ENCODE assay signal across 19 cellular contexts in genomic region chr6:105072799-105073199, GRCh38.
DNase-seq lines count a peak whose midpoint lies in the region; ATAC-seq and TF ChIP-seq lines count a peak whose summit lies in the region.
"Had no signal": no experiment of that assay in that cellular context is flagged by ENCODE, and none has a peak within 500 bp of the region (broad histone marks: within the 10 kb centered on the region; RNA-seq: fewer than 3 reads in every experiment).

No MANE protein-coding gene starts in this region.

- DNase-seq in SK-N-SH: no peak
- peak; percentile 62 for DNase-seq in PC-3
- DNase-seq in renal cortical epithelial cell (ENCODE audit: low read depth): peak; percentile 34
- no peak for DNase-seq in stimulated activated CD4-positive, alpha-beta T cell treated with anti-CD3 and anti-CD28 coated beads, Interleukin-4, amount 100 ng/mL, for 1 hour
- DNase-seq in HAP-1 (ENCODE audit: low spot score in 2 of 2): no peak
- DNase-seq: activated CD4-positive, alpha-beta memory T cell treated with anti-CD3 and anti-CD28 coated beads for 36 hours; activated naive CD8-positive, alpha-beta T cell treated with anti-CD3 and anti-CD28 coated beads, Interleukin-2, amount 50 U/mL, for 24 hours; CD4-positive, alpha-beta T cell; effector CD8-positive, alpha-beta T cell; immature natural killer cell; NCI-H2029; NCI-H524 treated with DMSO at 0.1 percent for 48 hours; nephron progenitor cell had no signal

- H3K9ac ChIP-seq in SK-N-SH (no peak overlapping the region), PC-3 (ENCODE audit: low read length) (no peak overlapping the region)

- H4K20me1 ChIP-seq in SK-N-SH (ENCODE audit: insufficient read depth) (no peaks in the 10 kb centered on the region), PC-3 (ENCODE audit: low read length) (no peaks in the 10 kb centered on the region)

- H3F3A ChIP-seq in SK-N-SH (replicated peaks; ENCODE audit: insufficient read depth): peaks cover 8% of the 10 kb centered on the region
- no peaks in the 10 kb centered on the region for H3F3A ChIP-seq in PC-3 (ENCODE audit: low read length, unreplicated experiment)

- POLR2A ChIA-PET in SK-N-SH (lab: Yijun Ruan, JAX): no interaction called here
- POLR2A ChIA-PET in PC-3 (lab: Charles Lee; ENCODE audit: unreplicated experiment): no interaction called here

- in situ Hi-C loops in HAP-1 (cut with MboI; ENCODE audit: low sequenced_read_pairs): loop anchor here (10.0 kb wide), 1 partner anchor 148 kb away; no protein-coding TSS in a partner anchor

- H3K79me2 ChIP-seq in SK-N-SH (ENCODE audit: insufficient read depth) (no peaks in the 10 kb centered on the region), PC-3 (ENCODE audit: low read length) (no peaks in the 10 kb centered on the region)

- H3K4me2 ChIP-seq in SK-N-SH (no peak overlapping the region), PC-3 (ENCODE audit: low read length) (no peak overlapping the region)
- H3K4me2 ChIP-seq: PC-9 had no signal

- H3K4me3 ChIP-seq in SK-N-SH (ENCODE audit: low read depth in 2 of 2, low read length in 1 of 2): no peak overlapping the region
- H3K4me3 ChIP-seq in PC-3 (ENCODE audit: low read length): no peak overlapping the region
- no peak overlapping the region for H3K4me3 ChIP-seq in HAP-1
- H3K4me3 ChIP-seq: PC-9, prostate gland had no signal

- intact Hi-C loops in PC-3 (cut with micrococcal nuclease): no loop called here

- H3K9me3 ChIP-seq in SK-N-SH (no peaks in the 10 kb centered on the region), PC-3 (ENCODE audit: low read length) (no peaks in the 10 kb centered on the region), HAP-1 (no peaks in the 10 kb centered on the region)
- H3K9me3 ChIP-seq: prostate gland had no signal

- TF ChIP-seq CTCF in SK-N-SH (IDR thresholded peaks at IDR 0.05) (no peak), PC-3 (conservative IDR thresholded peaks at IDR 0.05; ENCODE audit: low read depth, low read length) (no peak)

- peaks cover 3 to 8% of the 10 kb centered on the region in 2 experiments; a peak in 3 of 4 replicates for H3K4me1 ChIP-seq in SK-N-SH (ENCODE audit: control insufficient read depth in 1 of 2, insufficient read depth in 2 of 2, low read depth in 1 of 2, low read length in 1 of 2)
- peaks cover 27% of the 10 kb centered on the region for H3K4me1 ChIP-seq in PC-3 (ENCODE audit: insufficient read depth, low read length)
- H3K4me1 ChIP-seq in HAP-1: peaks cover 5% of the 10 kb centered on the region; the same call in 1 of the 2 replicates
- H3K4me1 ChIP-seq: prostate gland had no signal

- no peak for TF ChIP-seq EP300 in SK-N-SH (IDR thresholded peaks at IDR 0.05; ENCODE audit: borderline replicate concordance in 1 of 2, low read depth in 1 of 2, low read length in 1 of 2)

- CTCF ChIA-PET in SK-N-SH (lab: Yijun Ruan, JAX) (interaction anchor here (0.5 to 2.1 kb wide), 3 partner anchors 15 to 1322 kb away, joined by 3 to 7 read pairs (median 4); no protein-coding TSS in a partner anchor), PC-3 (lab: Charles Lee) (no interaction called here)

- no peaks in the 10 kb centered on the region for H3K9me2 ChIP-seq in SK-N-SH
- no peaks in the 10 kb centered on the region for H3K9me2 ChIP-seq in PC-3 (replicated peaks; ENCODE audit: low read length)

- no peaks in the 10 kb centered on the region for H3K27me3 ChIP-seq in SK-N-SH (ENCODE audit: insufficient read depth)
- no peaks in the 10 kb centered on the region for H3K27me3 ChIP-seq in PC-3 (ENCODE audit: low read length)
- H3K27me3 ChIP-seq in HAP-1 (ENCODE audit: low read depth): no peaks in the 10 kb centered on the region

- H2AFZ ChIP-seq in SK-N-SH (ENCODE audit: low read depth) (no peak overlapping the region), PC-3 (ENCODE audit: low read length) (0 out of 2 replicates have a peak overlapping the region, but pooled peaks have one; percentile 48)
- H2AFZ ChIP-seq: PC-9 had no signal

- TF ChIP-seq RAD21 in SK-N-SH (IDR thresholded peaks at IDR 0.05; ENCODE audit: low read length): no peak

- ATAC-seq in SK-N-SH treated with all-trans-retinoic acid at 6 μM for 48 hours (0 out of 3 replicates have a peak, but pooled peaks have one; percentile 20), PC-3 (peak; percentile 74), esophagus mucosa (peak; percentile 46), HG03469 (IDR thresholded peaks at IDR 0.05; ENCODE audit: unreplicated experiment) (no peak)
- ATAC-seq: activated naive CD8-positive, alpha-beta T cell treated with anti-CD3 and anti-CD28 coated beads, Interleukin-2, amount 50 U/mL, for 24 hours had no signal

- no TSS peak for BruUV-seq in PC-3 (replicated peaks; lab: Mats Ljungman, UMichigan)

- no peaks in the 10 kb centered on the region for H3K36me3 ChIP-seq in SK-N-SH (replicated peaks in 1 of 2; ENCODE audit: control insufficient read depth in 1 of 2, insufficient read depth in 2 of 2, low read length in 1 of 2)
- H3K36me3 ChIP-seq in PC-3 (ENCODE audit: low read depth, low read length): no peaks in the 10 kb centered on the region
- H3K36me3 ChIP-seq in HAP-1 (replicated peaks): no peaks in the 10 kb centered on the region
- H3K36me3 ChIP-seq: prostate gland had no signal

- H3K27ac ChIP-seq in SK-N-SH (ENCODE audit: low read depth in 2 of 2, low read length in 1 of 2) (no peak overlapping the region), PC-3 (ENCODE audit: low read length) (no peak overlapping the region)
- H3K27ac ChIP-seq: PC-9, prostate gland, VCaP had no signal

TF ChIP-seq in SK-N-SH treated with all-trans-retinoic acid at 6 μM for 48 hours, 23 proteins besides CTCF, POLR2A, EP300 and RAD21 (continues in another document):
- TF ChIP-seq, protein P1, sequence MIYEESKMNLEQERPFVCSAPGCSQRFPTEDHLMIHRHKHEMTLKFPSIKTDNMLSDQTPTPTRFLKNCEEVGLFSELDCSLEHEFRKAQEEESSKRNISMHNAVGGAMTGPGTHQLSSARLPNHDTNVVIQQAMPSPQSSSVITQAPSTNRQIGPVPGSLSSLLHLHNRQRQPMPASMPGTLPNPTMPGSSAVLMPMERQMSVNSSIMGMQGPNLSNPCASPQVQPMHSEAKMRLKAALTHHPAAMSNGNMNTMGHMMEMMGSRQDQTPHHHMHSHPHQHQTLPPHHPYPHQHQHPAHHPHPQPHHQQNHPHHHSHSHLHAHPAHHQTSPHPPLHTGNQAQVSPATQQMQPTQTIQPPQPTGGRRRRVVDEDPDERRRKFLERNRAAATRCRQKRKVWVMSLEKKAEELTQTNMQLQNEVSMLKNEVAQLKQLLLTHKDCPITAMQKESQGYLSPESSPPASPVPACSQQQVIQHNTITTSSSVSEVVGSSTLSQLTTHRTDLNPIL (CRISPR knock-in tag; IDR thresholded peaks at IDR 0.05; ENCODE audit: low read depth): no peak
- no peak for TF ChIP-seq TOX (CRISPR knock-in tag; IDR thresholded peaks at IDR 0.05; ENCODE audit: borderline replicate concordance)
- no peak for TF ChIP-seq ZNF70 (CRISPR knock-in tag; IDR thresholded peaks at IDR 0.05)
- no peak for TF ChIP-seq ARNTL (CRISPR knock-in tag; IDR thresholded peaks at IDR 0.05; ENCODE audit: borderline replicate concordance, low read depth)
- no peak for TF ChIP-seq ZNF565 (CRISPR knock-in tag; conservative IDR thresholded peaks at IDR 0.05; ENCODE audit: low read depth)
- TF ChIP-seq RARB (CRISPR knock-in tag; IDR thresholded peaks at IDR 0.05): no peak
- TF ChIP-seq GLIS3 (CRISPR knock-in tag; IDR thresholded peaks at IDR 0.05): no peak
- TF ChIP-seq BACH2 (CRISPR knock-in tag; IDR thresholded peaks at IDR 0.05; ENCODE audit: borderline replicate concordance): no peak
- no peak for TF ChIP-seq ZFP3 (CRISPR knock-in tag; IDR thresholded peaks at IDR 0.05)

TF ChIP-seq in SK-N-SH, 30 proteins besides CTCF, POLR2A, EP300 and RAD21:
- no peak for TF ChIP-seq POLR2AphosphoS5 (IDR thresholded peaks at IDR 0.05; ENCODE audit: low read depth, low read length)
- no peak for TF ChIP-seq GABPA (IDR thresholded peaks at IDR 0.05; ENCODE audit: low read depth)
- no peak for TF ChIP-seq FOSL2 (IDR thresholded peaks at IDR 0.05; ENCODE audit: borderline replicate concordance, low read depth)
- TF ChIP-seq, protein P2, sequence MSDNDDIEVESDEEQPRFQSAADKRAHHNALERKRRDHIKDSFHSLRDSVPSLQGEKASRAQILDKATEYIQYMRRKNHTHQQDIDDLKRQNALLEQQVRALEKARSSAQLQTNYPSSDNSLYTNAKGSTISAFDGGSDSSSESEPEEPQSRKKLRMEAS (IDR thresholded peaks at IDR 0.05; ENCODE audit: low read depth): no peak
- TF ChIP-seq CHD2 (IDR thresholded peaks at IDR 0.05; ENCODE audit: low read length, partially characterized antibody): no peak
- TF ChIP-seq FOXJ3 (CRISPR knock-in tag; IDR thresholded peaks at IDR 0.05): no peak
- no peak for TF ChIP-seq GATA2 (CRISPR knock-in tag; IDR thresholded peaks at IDR 0.05)
- TF ChIP-seq SMC3 (IDR thresholded peaks at IDR 0.05; ENCODE audit: low read depth, low read length): no peak
- no peak for TF ChIP-seq IRF3 (IDR thresholded peaks at IDR 0.05; ENCODE audit: low read depth, low read length)
- TF ChIP-seq TAF1 (IDR thresholded peaks at IDR 0.05; ENCODE audit: borderline replicate concordance, low read depth, low read length): no peak
- no peak for TF ChIP-seq EZH2phosphoT487 (IDR thresholded peaks at IDR 0.05; ENCODE audit: borderline replicate concordance, low read depth)
- TF ChIP-seq TEAD4 (IDR thresholded peaks at IDR 0.05; ENCODE audit: borderline replicate concordance, insufficient read depth): no peak
- no peak for TF ChIP-seq FOXM1 (IDR thresholded peaks at IDR 0.05; ENCODE audit: low read depth)
- no peak for TF ChIP-seq NFIC (IDR thresholded peaks at IDR 0.05; ENCODE audit: borderline replicate concordance)
- no peak for TF ChIP-seq NRF1 (IDR thresholded peaks at IDR 0.05; ENCODE audit: low read depth, low read length)

Comparison
In these comparisons a context has a peak if more than half of its experiments do, and no peak if none do; other contexts are left out.
1. DNase-seq: peak in PC-3 (single experiment) and renal cortical epithelial cell (single experiment); none in SK-N-SH (single experiment), stimulated activated CD4-positive, alpha-beta T cell treated with anti-CD3 and anti-CD28 coated beads, Interleukin-4, amount 100 ng/mL, for 1 hour (single experiment) and HAP-1 (0 of 2).